Comparison of ENCODE assay signal across 32 cellular contexts in the genomic region with DNA sequence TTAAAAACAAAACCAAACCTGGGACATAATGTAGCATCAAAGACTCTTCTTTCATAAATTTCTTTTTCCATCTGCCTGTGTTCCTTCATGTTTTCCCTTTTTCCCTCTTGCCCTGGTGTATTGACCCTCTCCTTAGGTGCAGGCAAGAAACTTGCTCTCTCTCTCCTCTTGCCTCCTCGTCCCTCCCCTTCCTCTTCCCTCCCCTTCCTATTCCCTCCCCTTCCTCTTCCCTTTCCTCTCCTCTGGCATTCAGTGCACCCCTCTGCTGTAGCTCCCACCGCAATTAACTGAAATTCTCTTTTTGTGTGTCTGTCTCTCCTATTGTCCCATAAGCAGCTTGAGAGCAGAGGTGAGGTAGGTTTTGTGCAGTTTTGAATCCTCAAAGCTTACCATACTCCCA. TPM values are rescaled to one million over a fixed set of nuclear protein-coding genes. Genes with fewer than 3 reads are reported as not detected.
"Had no signal": no experiment of that assay in that cellular context is flagged by ENCODE, and none has a peak within 500 bp of the region (broad histone marks: within the 10 kb centered on the region; RNA-seq: fewer than 3 reads in every experiment).

No MANE protein-coding gene starts in this region.

- DNase-seq: activated CD4-positive, alpha-beta T cell treated with anti-CD3 and anti-CD28 coated beads for 48 hours; activated CD4-positive, alpha-beta T cell treated with anti-CD3 and anti-CD28 coated beads, Interleukin-2, amount 50 U/mL, for 48 hours; activated CD8-positive, alpha-beta memory T cell treated with anti-CD3 and anti-CD28 coated beads for 24 hours; activated effector memory CD4-positive, alpha-beta T cell treated with Interleukin-2 at 50 U/mL for 16 hours; activated naive CD4-positive, alpha-beta T cell treated with Interleukin-2 at 50 U/mL for 16 hours; activated naive CD8-positive, alpha-beta T cell treated with anti-CD3 and anti-CD28 coated beads for 36 hours; aorta; body of pancreas; cerebellar nuclear complex; colonic mucosa; head of caudate nucleus; hippocampal formation; immature natural killer cell; naive B cell; nephron progenitor cell; stimulated activated CD4-positive, alpha-beta T cell treated with anti-CD3 and anti-CD28 coated beads, Interleukin-4, amount 100 ng/mL, for 24 hours; T-helper 1 cell; trophoblast cell had no signal

- H3K4me3 ChIP-seq: adrenal gland, body of pancreas, cardiac muscle cell, colonic mucosa, gastroesophageal sphincter, skin epidermis, thoracic aorta had no signal

- H3K9me3 ChIP-seq: adrenal gland, body of pancreas, colonic mucosa, gastroesophageal sphincter, thoracic aorta had no signal

- H3K4me1 ChIP-seq: adrenal gland, body of pancreas, colonic mucosa, gastroesophageal sphincter had no signal

- H3K36me3 ChIP-seq: adrenal gland, cardiac muscle cell, colonic mucosa, gastroesophageal sphincter, thoracic aorta had no signal

- ATAC-seq: activated CD4-positive, CD25-positive, alpha-beta regulatory T cell treated with anti-CD3 and anti-CD28 coated beads, Interleukin-2, amount 50 U/mL, for 24 hours; body of pancreas; gastroesophageal sphincter; sciatic nerve; stimulated activated effector memory CD8-positive, alpha-beta T cell treated with anti-CD3 and anti-CD28 coated beads, Interleukin-12 subunit alpha, Interleukin-12 subunit beta, amount 100 ng/mL, for 72 hours had no signal

- H3K27me3 ChIP-seq: body of pancreas, cardiac muscle cell, colonic mucosa had no signal

- FAIRE-seq: endothelial cell of umbilical vein, TTC549, urothelium cell line had no signal

- H3K27ac ChIP-seq: adrenal gland, body of pancreas, cardiac muscle cell, colonic mucosa, gastroesophageal sphincter, skin epidermis, thoracic aorta, VCaP had no signal

RNA-seq across cellular contexts. Expression of a gene that starts 49.9 kb away (rescaled TPM):
- total RNA-seq: fibroblast of lung, osteocyte had no signal
- polyA plus RNA-seq: cardiac muscle cell, fibroblast of lung had no signal
